In the genomic region with DNA sequence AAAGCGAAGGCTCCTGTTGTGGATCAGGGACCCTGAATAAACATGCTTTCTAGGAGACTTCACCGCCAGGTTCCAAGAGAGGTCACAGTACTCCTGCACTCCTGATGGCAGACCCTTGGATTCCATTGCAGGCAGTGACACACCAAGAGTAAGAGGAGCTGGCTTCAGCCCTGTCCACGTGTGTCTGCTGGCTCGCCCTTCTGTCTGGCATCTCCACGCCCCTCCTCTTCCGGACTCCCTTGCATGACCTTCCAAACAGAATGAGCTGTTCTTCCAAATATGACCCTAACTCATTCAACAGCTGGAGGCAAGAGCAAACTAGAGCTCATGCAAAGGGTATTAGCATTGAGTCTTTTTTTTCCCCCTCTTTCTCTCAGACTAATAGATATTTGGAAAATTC, we compare ENCODE assay signal across 11 cellular contexts.
DNase-seq lines count a peak whose midpoint lies in the region; ATAC-seq and TF ChIP-seq lines count a peak whose summit lies in the region.
"Had no signal": no experiment of that assay in that cellular context is flagged by ENCODE, and none has a peak within 500 bp of the region (broad histone marks: within the 10 kb centered on the region; RNA-seq: fewer than 3 reads in every experiment).

No MANE protein-coding gene starts in this region.

- CTCF ChIA-PET in activated B cell treated with CpG ODN at 0.5 μM for 24 hours (lab: Charles Lee), result interaction anchor here (1.0 to 2.2 kb wide), 7 partner anchors 24 to 325 kb away, joined by 3 to 7 read pairs (median 4); partner anchors contain the start of gene BTG1

- intact Hi-C loops in activated B cell treated with CpG ODN at 0.5 μM for 24 hours (cut with micrococcal nuclease), result loop anchor here (1.0 to 10.0 kb wide), 6 partner anchors 25 to 1085 kb away; no protein-coding TSS in a partner anchor
- intact Hi-C loops in left cardiac atrium (cut with DNase I), result loop anchor here (5.0 kb wide), 2 partner anchors 48 to 53 kb away; no protein-coding TSS in a partner anchor
- intact Hi-C loops in sciatic nerve (cut with DNase I), result no loop called here

- H3K4me3 Mint-ChIP-seq in activated B cell treated with CpG ODN at 0.5 μM for 24 hours, result peak overlapping the region; percentile 61

- POLR2A ChIA-PET in activated B cell treated with CpG ODN at 0.5 μM for 24 hours (lab: Charles Lee), result interaction anchor here (0.5 to 2.5 kb wide), 33 partner anchors 9 to 658 kb away, joined by 3 to 73 read pairs (median 6); partner anchors contain the start of gene BTG1

- DNase-seq in HCEC 1CT (peak; percentile 56), activated B cell treated with CpG ODN at 0.5 μM for 24 hours (no peak), left cardiac atrium (peak; percentile 73), sciatic nerve (ENCODE audit: low spot score) (no peak), T-helper 1 cell (no peak), NCI-H748 treated with DMSO at 0.1 percent for 48 hours (lab: John Stamatoyannopoulos, UW) (no peak)
- DNase-seq in activated CD4-positive, CD25-positive, alpha-beta regulatory T cell treated with anti-CD3 and anti-CD28 coated beads, Interleukin-2, amount 50 U/mL, for 72 hours, result no peak
- DNase-seq: erythroblast, NCI-H226 had no signal

- TF ChIP-seq CTCF in activated B cell treated with CpG ODN at 0.5 μM for 24 hours (IDR thresholded peaks at IDR 0.05), result no peak

- H3K9me3 Mint-ChIP-seq in activated B cell treated with CpG ODN at 0.5 μM for 24 hours, result no peaks in the 10 kb centered on the region

- peak overlapping the region; percentile 96 for H3K27ac Mint-ChIP-seq in activated B cell treated with CpG ODN at 0.5 μM for 24 hours

- H3K36me3 Mint-ChIP-seq in activated B cell treated with CpG ODN at 0.5 μM for 24 hours (ENCODE audit: low read depth), result peaks cover 28% of the 10 kb centered on the region

- no peak for ATAC-seq in activated B cell treated with CpG ODN at 0.5 μM for 24 hours (ENCODE audit: low read depth)
- peak; percentile 93 to 95 for ATAC-seq in left cardiac atrium
- peak; percentile 44 for ATAC-seq in sciatic nerve
- no peak for ATAC-seq in HG02840 (IDR thresholded peaks at IDR 0.05; ENCODE audit: low FRiP score, unreplicated experiment)
- ATAC-seq: K562 had no signal

- H3K4me1 Mint-ChIP-seq in activated B cell treated with CpG ODN at 0.5 μM for 24 hours, result peaks cover 92% of the 10 kb centered on the region

- H3K27me3 Mint-ChIP-seq in activated B cell treated with CpG ODN at 0.5 μM for 24 hours, result no peaks in the 10 kb centered on the region

Comparison
In these comparisons a context has a peak if more than half of its experiments do, and no peak if none do; other contexts are left out.
1. DNase-seq: peak in HCEC 1CT (single experiment) and left cardiac atrium (single experiment); none in activated B cell treated with CpG ODN at 0.5 μM for 24 hours (single experiment), sciatic nerve (single experiment), T-helper 1 cell (0 of 5), NCI-H748 treated with DMSO at 0.1 percent for 48 hours (single experiment) and activated CD4-positive, CD25-positive, alpha-beta regulatory T cell treated with anti-CD3 and anti-CD28 coated beads, Interleukin-2, amount 50 U/mL, for 72 hours (single experiment).
2. ATAC-seq: peak in left cardiac atrium (2 of 2) and sciatic nerve (single experiment); none in activated B cell treated with CpG ODN at 0.5 μM for 24 hours (single experiment) and HG02840 (single experiment).